Comparison of ENCODE assay signal across 1 cellular context in the genomic region with DNA sequence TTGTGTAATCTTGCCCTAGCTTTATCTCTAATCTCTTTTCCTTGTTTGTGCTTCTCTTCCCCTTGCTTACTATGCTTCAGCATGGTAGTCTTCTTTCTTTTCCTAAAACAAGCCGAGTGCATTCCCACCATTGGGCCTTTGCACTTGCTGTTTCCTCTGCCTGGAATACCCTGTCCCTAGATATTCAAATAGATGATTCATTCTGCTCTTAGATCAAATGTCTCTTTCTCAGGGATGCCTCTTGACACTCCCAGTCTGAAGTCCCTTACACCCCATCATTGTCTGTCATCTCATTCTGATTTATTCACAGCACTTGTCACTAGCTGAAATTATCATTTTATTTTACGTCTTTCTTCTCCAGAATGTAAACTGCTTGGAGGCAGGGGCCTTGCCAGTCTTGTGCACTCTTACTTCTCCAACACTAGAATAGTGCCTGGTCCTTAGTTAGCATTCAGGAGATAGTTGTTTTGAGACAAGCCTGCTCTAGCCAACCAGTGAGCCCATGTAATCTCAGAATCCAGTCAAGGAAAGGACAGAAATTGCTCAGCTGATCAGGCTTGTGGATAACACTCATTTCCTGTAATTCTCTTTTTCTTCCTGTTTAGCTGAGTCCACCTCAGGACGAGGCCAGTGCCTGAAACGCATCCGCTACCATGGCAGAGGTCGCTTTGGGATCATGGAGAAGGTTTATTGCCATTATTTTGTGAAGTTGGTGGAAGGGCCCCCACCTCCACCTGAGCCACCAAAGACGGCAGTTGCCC.
TF ChIP-seq lines count a peak whose summit lies in the region.

No MANE protein-coding gene starts in this region.

TF ChIP-seq in endothelial cell of umbilical vein, 7 proteins besides CTCF, POLR2A, EP300 and RAD21:
- peak; percentile 92 for TF ChIP-seq GATA2 (IDR thresholded peaks at IDR 0.05; ENCODE audit: insufficient read depth, insufficient read length, low read depth, low read length)
- no peak for TF ChIP-seq MAX (IDR thresholded peaks at IDR 0.05; ENCODE audit: insufficient read depth, insufficient read length)
- peak; percentile 85 for TF ChIP-seq JUN (IDR thresholded peaks at IDR 0.05; ENCODE audit: borderline replicate concordance, insufficient read depth, insufficient read length, low read depth)
- TF ChIP-seq POLR2AphosphoS5 (IDR thresholded peaks at IDR 0.05; ENCODE audit: insufficient read depth, low read depth, low read length) = peak; percentile 52
- peak; percentile 75 for TF ChIP-seq FOS (IDR thresholded peaks at IDR 0.05; ENCODE audit: borderline replicate concordance, insufficient read depth, low read length)
- no peak for TF ChIP-seq EZH2 (IDR thresholded peaks at IDR 0.05; ENCODE audit: borderline replicate concordance, low read depth, low read length, severe bottlenecking)
- no peak for TF ChIP-seq MYC (IDR thresholded peaks at IDR 0.05; ENCODE audit: low read depth, low read length)
